Comparison of ENCODE assay signal across 1 cellular context in the genomic region with DNA sequence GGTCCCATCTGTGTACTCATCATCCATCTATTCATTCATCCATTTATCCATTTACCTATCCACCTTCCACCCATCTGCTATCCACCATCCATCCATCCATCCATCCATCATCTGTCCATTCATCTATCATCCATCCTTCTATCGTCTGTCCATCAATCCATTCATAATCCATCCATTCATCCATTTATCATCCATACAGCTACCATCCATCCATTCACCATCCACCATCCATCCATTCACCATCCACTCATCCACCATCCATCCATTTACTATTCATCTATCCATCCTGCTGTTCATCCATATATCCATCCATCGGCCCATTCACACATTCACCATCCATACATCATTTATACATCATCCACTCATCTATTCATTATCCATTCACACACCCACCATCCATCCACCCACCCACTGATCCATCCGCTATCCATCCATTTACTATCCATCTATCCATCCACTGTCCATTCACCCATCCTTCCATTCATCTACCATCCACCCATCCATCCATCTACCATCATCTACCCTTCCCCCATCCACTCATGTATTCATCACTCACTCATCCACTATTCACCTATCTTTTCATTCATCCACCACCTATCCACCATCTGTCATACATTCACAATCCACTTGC.
A peak's percentile ranks its signal among the peaks of the same experiment; 100 is the strongest.
TF ChIP-seq lines count a peak whose summit lies in the region.

No MANE protein-coding gene starts in this region.

TF ChIP-seq in HEK293, 187 proteins besides CTCF, POLR2A, EP300 and RAD21 (continued from another document):
- TF ChIP-seq ZNF677 (tag by site-specific recombination; IDR thresholded peaks at IDR 0.05): no peak
- no peak for TF ChIP-seq ZNF37A (tag by site-specific recombination; IDR thresholded peaks at IDR 0.05)
- 0 out of 2 replicates have a peak, but pooled peaks have one; percentile 57 for TF ChIP-seq ZNF311 (tag by site-specific recombination; IDR thresholded peaks at IDR 0.05; ENCODE audit: borderline replicate concordance)
- peak; percentile 12; the same call in 1 of the 2 replicates for TF ChIP-seq ZNF548 (tag by site-specific recombination; IDR thresholded peaks at IDR 0.05)
- TF ChIP-seq BCL11A (tag by site-specific recombination; IDR thresholded peaks at IDR 0.05; ENCODE audit: low read depth): no peak
- TF ChIP-seq, protein P1, sequence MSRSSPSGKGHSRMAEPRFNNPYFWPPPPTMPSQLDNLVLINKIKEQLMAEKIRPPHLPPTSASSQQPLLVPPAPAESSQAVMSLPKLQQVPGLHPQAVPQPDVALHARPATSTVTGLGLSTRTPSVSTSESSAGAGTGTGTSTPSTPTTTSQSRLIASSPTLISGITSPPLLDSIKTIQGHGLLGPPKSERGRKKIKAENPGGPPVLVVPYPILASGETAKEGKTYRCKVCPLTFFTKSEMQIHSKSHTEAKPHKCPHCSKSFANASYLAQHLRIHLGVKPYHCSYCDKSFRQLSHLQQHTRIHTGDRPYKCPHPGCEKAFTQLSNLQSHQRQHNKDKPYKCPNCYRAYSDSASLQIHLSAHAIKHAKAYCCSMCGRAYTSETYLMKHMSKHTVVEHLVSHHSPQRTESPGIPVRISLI (tag by site-specific recombination; IDR thresholded peaks at IDR 0.05): no peak
- TF ChIP-seq ZFP3 (tag by site-specific recombination; IDR thresholded peaks at IDR 0.05; ENCODE audit: low read depth): no peak
- no peak for TF ChIP-seq MZF1 (tag by site-specific recombination; IDR thresholded peaks at IDR 0.05; ENCODE audit: borderline replicate concordance)
- no peak for TF ChIP-seq ZNF776 (tag by site-specific recombination; IDR thresholded peaks at IDR 0.05; ENCODE audit: borderline replicate concordance)
- TF ChIP-seq, protein P2, sequence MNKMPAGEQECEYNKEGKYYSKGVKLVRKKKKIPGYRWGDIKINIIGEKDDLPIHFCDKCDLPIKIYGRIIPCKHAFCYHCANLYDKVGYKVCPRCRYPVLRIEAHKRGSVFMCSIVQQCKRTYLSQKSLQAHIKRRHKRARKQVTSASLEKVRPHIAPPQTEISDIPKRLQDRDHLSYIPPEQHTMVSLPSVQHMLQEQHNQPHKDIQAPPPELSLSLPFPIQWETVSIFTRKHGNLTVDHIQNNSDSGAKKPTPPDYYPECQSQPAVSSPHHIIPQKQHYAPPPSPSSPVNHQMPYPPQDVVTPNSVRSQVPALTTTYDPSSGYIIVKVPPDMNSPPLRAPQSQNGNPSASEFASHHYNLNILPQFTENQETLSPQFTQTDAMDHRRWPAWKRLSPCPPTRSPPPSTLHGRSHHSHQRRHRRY (tag by site-specific recombination; IDR thresholded peaks at IDR 0.05): no peak
- no peak for TF ChIP-seq TRIM28 (IDR thresholded peaks at IDR 0.05; ENCODE audit: borderline replicate concordance, low read length)
- TF ChIP-seq, protein P3, sequence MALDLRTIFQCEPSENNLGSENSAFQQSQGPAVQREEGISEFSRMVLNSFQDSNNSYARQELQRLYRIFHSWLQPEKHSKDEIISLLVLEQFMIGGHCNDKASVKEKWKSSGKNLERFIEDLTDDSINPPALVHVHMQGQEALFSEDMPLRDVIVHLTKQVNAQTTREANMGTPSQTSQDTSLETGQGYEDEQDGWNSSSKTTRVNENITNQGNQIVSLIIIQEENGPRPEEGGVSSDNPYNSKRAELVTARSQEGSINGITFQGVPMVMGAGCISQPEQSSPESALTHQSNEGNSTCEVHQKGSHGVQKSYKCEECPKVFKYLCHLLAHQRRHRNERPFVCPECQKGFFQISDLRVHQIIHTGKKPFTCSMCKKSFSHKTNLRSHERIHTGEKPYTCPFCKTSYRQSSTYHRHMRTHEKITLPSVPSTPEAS (tag by site-specific recombination; IDR thresholded peaks at IDR 0.05): no peak
- no peak for TF ChIP-seq ZNF274 (IDR thresholded peaks at IDR 0.05; ENCODE audit: low read length)
- TF ChIP-seq ZNF274 (tag by site-specific recombination; IDR thresholded peaks at IDR 0.05; ENCODE audit: borderline replicate concordance): no peak
- TF ChIP-seq ZNF426 (tag by site-specific recombination; IDR thresholded peaks at IDR 0.05): no peak
